39 cellular contexts compared by ENCODE assay signal in the genomic region with DNA sequence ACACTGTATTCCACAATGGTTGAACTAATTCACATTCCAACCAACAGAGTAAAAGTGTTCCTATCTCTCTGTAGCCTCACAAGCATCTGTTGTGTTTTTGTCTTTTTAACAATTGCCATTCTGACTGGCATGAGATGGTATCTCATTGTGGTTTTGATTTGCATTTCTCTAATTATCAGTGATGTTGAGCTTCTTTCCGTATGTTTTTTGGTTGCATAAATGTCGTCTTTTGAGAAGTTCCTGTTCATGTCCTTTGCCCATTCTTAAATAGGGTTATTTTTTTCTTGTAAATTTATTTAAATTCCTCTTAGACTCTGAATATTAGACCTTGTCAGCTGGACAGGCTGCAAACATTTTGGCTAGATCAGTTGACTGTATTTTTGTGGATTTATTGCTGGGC.
"Had no signal": no experiment of that assay in that cellular context is flagged by ENCODE, and none has a peak within 500 bp of the region (broad histone marks: within the 10 kb centered on the region; RNA-seq: fewer than 3 reads in every experiment).

No MANE protein-coding gene starts in this region.

- H3K36me3 Mint-ChIP-seq: activated naive CD4-positive, alpha-beta T cell treated with anti-CD3 and anti-CD28 coated beads, Interleukin-2, amount 50 U/mL, for 24 hours; activated naive CD8-positive, alpha-beta T cell; activated naive CD8-positive, alpha-beta T cell treated with anti-CD3 and anti-CD28 coated beads for 36 hours; brain had no signal

- H3K27me3 ChIP-seq: ascending aorta, body of pancreas, brain microvascular endothelial cell, cardiac muscle cell had no signal

- H3K4me1 Mint-ChIP-seq: activated naive CD4-positive, alpha-beta T cell treated with anti-CD3 and anti-CD28 coated beads, Interleukin-2, amount 10 ng/mL, durations not matched to agents 7 days and 5 days; activated naive CD4-positive, alpha-beta T cell treated with anti-CD3 and anti-CD28 coated beads, Interleukin-2, amount 50 U/mL, for 24 hours; activated naive CD8-positive, alpha-beta T cell treated with anti-CD3 and anti-CD28 coated beads for 36 hours; activated naive CD8-positive, alpha-beta T cell treated with anti-CD3 and anti-CD28 coated beads, Interleukin-2, amount 50 U/mL, for 24 hours; activated T-helper 17 cell treated with anti-CD3 and anti-CD28 coated beads, Interleukin-2, amount 50 U/mL, for 72 hours; brain; central memory CD8-positive, alpha-beta T cell had no signal

- DNase-seq: activated effector memory CD4-positive, alpha-beta T cell treated with anti-CD3 and anti-CD28 coated beads, Interleukin-2, amount 50 U/mL, for 16 hours; activated effector memory CD4-positive, alpha-beta T cell treated with Interleukin-2 at 50 U/mL for 16 hours; activated gamma-delta T cell; activated gamma-delta T cell treated with Interleukin-2 at 50 U/mL for 16 hours; activated naive CD4-positive, alpha-beta T cell; activated naive CD4-positive, alpha-beta T cell treated with anti-CD3 and anti-CD28 coated beads for 36 hours; activated naive CD4-positive, alpha-beta T cell treated with anti-CD3 and anti-CD28 coated beads, Interleukin-2, amount 10 ng/mL, durations not matched to agents 7 days and 5 days; activated naive CD4-positive, alpha-beta T cell treated with anti-CD3 and anti-CD28 coated beads, Interleukin-2, amount 50 U/mL, for 16 hours; activated naive CD4-positive, alpha-beta T cell treated with Interleukin-2 at 50 U/mL for 16 hours; activated naive CD8-positive, alpha-beta T cell treated with anti-CD3 and anti-CD28 coated beads for 36 hours; activated naive CD8-positive, alpha-beta T cell treated with anti-CD3 and anti-CD28 coated beads, Interleukin-2, amount 10 ng/mL, durations not matched to agents 7 days and 5 days; activated naive CD8-positive, alpha-beta T cell treated with anti-CD3 and anti-CD28 coated beads, Interleukin-2, amount 50 U/mL, for 24 hours; activated T-cell treated with anti-CD3 and anti-CD28 coated beads, Interleukin-2, amount 50 U/mL, for 1 hour; activated T-cell treated with anti-CD3 and anti-CD28 coated beads, Interleukin-2, amount 50 U/mL, for 24 hours; activated T-cell treated with anti-CD3 and anti-CD28 coated beads, Interleukin-2, amount 50 U/mL, for 4 hours; activated T-cell treated with anti-CD3 and anti-CD28 coated beads, Interleukin-2, amount 50 U/mL, for 48 hours; activated T-cell treated with anti-CD3 and anti-CD28 coated beads, Interleukin-2, amount 50 U/mL, for 72 hours; adrenal gland; amniotic stem cell; amygdala; anterior cingulate cortex; aorta; body of pancreas; brain microvascular endothelial cell; caudate nucleus; central memory CD4-positive, alpha-beta T cell; cerebellar nuclear complex had no signal

- H3K27ac Mint-ChIP-seq: activated naive CD4-positive, alpha-beta T cell treated with anti-CD3 and anti-CD28 coated beads for 36 hours; activated naive CD4-positive, alpha-beta T cell treated with anti-CD3 and anti-CD28 coated beads, Interleukin-2, amount 10 ng/mL, durations not matched to agents 7 days and 5 days; activated naive CD4-positive, alpha-beta T cell treated with anti-CD3 and anti-CD28 coated beads, Interleukin-2, amount 50 U/mL, for 24 hours; activated naive CD8-positive, alpha-beta T cell; activated naive CD8-positive, alpha-beta T cell treated with anti-CD3 and anti-CD28 coated beads for 36 hours; activated naive CD8-positive, alpha-beta T cell treated with anti-CD3 and anti-CD28 coated beads, Interleukin-2, amount 10 ng/mL, durations not matched to agents 7 days and 5 days; activated naive CD8-positive, alpha-beta T cell treated with anti-CD3 and anti-CD28 coated beads, Interleukin-2, amount 50 U/mL, for 24 hours; activated T-cell treated with anti-CD3 and anti-CD28 coated beads, Interleukin-2, amount 50 U/mL, for 24 hours; activated T-cell treated with anti-CD3 and anti-CD28 coated beads, Interleukin-2, amount 50 U/mL, for 72 hours; activated T-helper 1 cell treated with anti-CD3 and anti-CD28 coated beads, Interleukin-12 subunit alpha, Interleukin-12 subunit beta, Interleukin-2, Interleukin-4 antibody, amounts not matched to agents 30 ng/mL and 10 ng/mL and 1 ng/mL, durations not matched to agents 14 hours and 24 hours and 36 hours; activated T-helper 17 cell treated with anti-CD3 and anti-CD28 coated beads, Interleukin-2, amount 50 U/mL, for 72 hours; activated T-helper 2 cell treated with anti-CD3 and anti-CD28 coated beads, Interferon-gamma antibody, Interleukin-2, Interleukin-4, amounts not matched to agents 10 μg/mL and 5 μg/mL and 100 μg/mL, durations not matched to agents 14 hours and 24 hours and 36 hours; brain had no signal

- H3K4me1 ChIP-seq: adrenal gland, ascending aorta, body of pancreas, breast epithelium had no signal

- H3K9me3 ChIP-seq: adrenal gland, ascending aorta, body of pancreas had no signal

- H3K4me3 Mint-ChIP-seq: activated naive CD4-positive, alpha-beta T cell treated with anti-CD3 and anti-CD28 coated beads for 36 hours; activated naive CD4-positive, alpha-beta T cell treated with anti-CD3 and anti-CD28 coated beads, Interleukin-2, amount 10 ng/mL, durations not matched to agents 7 days and 5 days; activated naive CD4-positive, alpha-beta T cell treated with anti-CD3 and anti-CD28 coated beads, Interleukin-2, amount 50 U/mL, for 24 hours; activated naive CD8-positive, alpha-beta T cell; activated naive CD8-positive, alpha-beta T cell treated with anti-CD3 and anti-CD28 coated beads for 36 hours; activated naive CD8-positive, alpha-beta T cell treated with anti-CD3 and anti-CD28 coated beads, Interleukin-2, amount 10 ng/mL, durations not matched to agents 7 days and 5 days; activated naive CD8-positive, alpha-beta T cell treated with anti-CD3 and anti-CD28 coated beads, Interleukin-2, amount 50 U/mL, for 24 hours; activated T-cell treated with anti-CD3 and anti-CD28 coated beads, Interleukin-2, amount 50 U/mL, for 24 hours; activated T-cell treated with anti-CD3 and anti-CD28 coated beads, Interleukin-2, amount 50 U/mL, for 4 hours; activated T-cell treated with anti-CD3 and anti-CD28 coated beads, Interleukin-2, amount 50 U/mL, for 72 hours; activated T-helper 1 cell treated with anti-CD3 and anti-CD28 coated beads, Interleukin-12 subunit alpha, Interleukin-12 subunit beta, Interleukin-2, Interleukin-4 antibody, amounts not matched to agents 30 ng/mL and 10 ng/mL and 1 ng/mL, durations not matched to agents 14 hours and 24 hours and 36 hours; activated T-helper 17 cell treated with anti-CD3 and anti-CD28 coated beads, Interleukin-2, amount 50 U/mL, for 72 hours; brain; central memory CD8-positive, alpha-beta T cell had no signal

- H3K27me3 Mint-ChIP-seq: activated naive CD4-positive, alpha-beta T cell treated with anti-CD3 and anti-CD28 coated beads, Interleukin-2, amount 10 ng/mL, durations not matched to agents 7 days and 5 days; activated naive CD4-positive, alpha-beta T cell treated with anti-CD3 and anti-CD28 coated beads, Interleukin-2, amount 50 U/mL, for 24 hours; activated naive CD8-positive, alpha-beta T cell; activated naive CD8-positive, alpha-beta T cell treated with anti-CD3 and anti-CD28 coated beads for 36 hours; activated naive CD8-positive, alpha-beta T cell treated with anti-CD3 and anti-CD28 coated beads, Interleukin-2, amount 10 ng/mL, durations not matched to agents 7 days and 5 days; activated naive CD8-positive, alpha-beta T cell treated with anti-CD3 and anti-CD28 coated beads, Interleukin-2, amount 50 U/mL, for 24 hours; activated T-helper 17 cell treated with anti-CD3 and anti-CD28 coated beads, Interleukin-2, amount 50 U/mL, for 72 hours; brain; central memory CD8-positive, alpha-beta T cell had no signal

- FAIRE-seq: bronchial epithelial cell had no signal

- H3K9me3 Mint-ChIP-seq: activated naive CD4-positive, alpha-beta T cell treated with anti-CD3 and anti-CD28 coated beads, Interleukin-2, amount 50 U/mL, for 24 hours; activated naive CD8-positive, alpha-beta T cell treated with anti-CD3 and anti-CD28 coated beads for 36 hours; activated T-helper 17 cell treated with anti-CD3 and anti-CD28 coated beads, Interleukin-2, amount 50 U/mL, for 72 hours; central memory CD8-positive, alpha-beta T cell had no signal

- H3K4me3 ChIP-seq: adrenal gland, ascending aorta, body of pancreas, breast epithelium, cardiac muscle cell had no signal

- H3K36me3 ChIP-seq: adrenal gland, ascending aorta, brain microvascular endothelial cell, breast epithelium, cardiac muscle cell had no signal

- H3K27ac ChIP-seq: adrenal gland, ascending aorta, body of pancreas, brain microvascular endothelial cell, breast epithelium, cardiac muscle cell had no signal

- ATAC-seq: activated naive CD4-positive, alpha-beta T cell treated with anti-CD3 and anti-CD28 coated beads, Interleukin-2, amount 50 U/mL, for 72 hours; activated naive CD8-positive, alpha-beta T cell treated with anti-CD3 and anti-CD28 coated beads, Interleukin-2, amount 50 U/mL, for 24 hours; activated T-cell treated with anti-CD3 and anti-CD28 coated beads, Interleukin-2, amount 50 U/mL, for 4 hours; activated T-cell treated with anti-CD3 and anti-CD28 coated beads, Interleukin-2, amount 50 U/mL, for 72 hours; activated T-helper 17 cell treated with anti-CD3 and anti-CD28 coated beads, Interleukin-2, amount 50 U/mL, for 72 hours; body of pancreas had no signal
